ENCODE assay signal across 3 cellular contexts in genomic region chr5:78391357-78391756, GRCh38. TPM values are rescaled to one million over a fixed set of nuclear protein-coding genes. Genes with fewer than 3 reads are reported as not detected.
DNase-seq lines count a peak whose midpoint lies in the region; ATAC-seq and TF ChIP-seq lines count a peak whose summit lies in the region.
"Not testable (repeated sequence)": the region's sequence is repeated elsewhere in the genome, so short reads cannot be mapped to it uniquely, and the experiment has no call there.

No MANE protein-coding gene starts in this region.

- not testable (repeated sequence) for H3K9ac ChIP-seq in DND-41 (ENCODE audit: low read depth, low read length)

- not testable (repeated sequence) for H3K27ac ChIP-seq in DND-41 (ENCODE audit: low read length)

- not testable (repeated sequence) for H3K4me1 ChIP-seq in BE2C; DND-41 (ENCODE audit: insufficient read depth, low read length)

- H3K9me3 Mint-ChIP-seq in glutamatergic neuron (ENCODE audit: unreplicated experiment), result not testable (repeated sequence)

- not testable (repeated sequence) for H3K4me1 Mint-ChIP-seq in glutamatergic neuron (ENCODE audit: low read depth, unreplicated experiment)

- H3K27ac Mint-ChIP-seq in glutamatergic neuron (ENCODE audit: unreplicated experiment), result not testable (repeated sequence)

- not testable (repeated sequence) for H3K4me3 ChIP-seq in BE2C (ENCODE audit: low read depth, low read length); DND-41 (ENCODE audit: low read depth in 1 of 2, low read length in 2 of 2)

- TF ChIP-seq CTCF in BE2C (IDR thresholded peaks at IDR 0.05; ENCODE audit: low read depth, low read length); DND-41 (IDR thresholded peaks at IDR 0.05; ENCODE audit: borderline replicate concordance, extremely low read depth, low read length, poor library complexity, severe bottlenecking); glutamatergic neuron (IDR thresholded peaks at IDR 0.05; ENCODE audit: partially characterized antibody, unreplicated experiment): not testable (repeated sequence)

- not testable (repeated sequence) for H3K27me3 ChIP-seq in BE2C; DND-41 (ENCODE audit: insufficient read depth, low read length, poor library complexity)

- not testable (repeated sequence) for H3K4me3 Mint-ChIP-seq in glutamatergic neuron (ENCODE audit: unreplicated experiment)

- not testable (repeated sequence) for H3K36me3 ChIP-seq in BE2C
- peaks cover 16% of the 10 kb centered on the region for H3K36me3 ChIP-seq in DND-41 (ENCODE audit: insufficient read depth, low read length)

- H3K27me3 Mint-ChIP-seq in glutamatergic neuron (ENCODE audit: unreplicated experiment), result not testable (repeated sequence)

- ATAC-seq in DND-41 (ENCODE audit: insufficient read depth, low read depth), result not testable (repeated sequence)

- H3K79me2 ChIP-seq in DND-41 (ENCODE audit: insufficient read depth, low read length), result peaks cover 17% of the 10 kb centered on the region

- DNase-seq in BE2C (peak; percentile 7), DND-41 (peak; percentile 7), glutamatergic neuron (peak; percentile 21)

- H4K20me1 ChIP-seq in DND-41 (ENCODE audit: insufficient read depth, low read length), result not testable (repeated sequence)

- H3K4me2 ChIP-seq in DND-41 (ENCODE audit: insufficient read depth, low read length), result not testable (repeated sequence)

- H3K36me3 Mint-ChIP-seq in glutamatergic neuron (ENCODE audit: unreplicated experiment), result peaks cover 23% of the 10 kb centered on the region

- not testable (repeated sequence) for H2AFZ ChIP-seq in DND-41 (ENCODE audit: low read depth, low read length)

- H3K9me3 ChIP-seq in BE2C; DND-41 (ENCODE audit: insufficient read depth, low read length, severe bottlenecking): not testable (repeated sequence)

RNA-seq across cellular contexts. Expression of gene SCAMP1, which starts 30.9 kb away (rescaled TPM):
- polyA plus RNA-seq in BE2C (2012; ENCODE audit: insufficient read depth, insufficient read length, low read depth), result 20.4 TPM
- 36.2 TPM for total RNA-seq in glutamatergic neuron (ENCODE audit: unreplicated experiment)
